Comparison of ENCODE assay signal across 14 cellular contexts in genomic region chr9:811101-811531, GRCh38. TPM values are rescaled to one million over a fixed set of nuclear protein-coding genes. Genes with fewer than 3 reads are reported as not detected.
DNase-seq lines count a peak whose midpoint lies in the region; ATAC-seq, FAIRE-seq and TF ChIP-seq lines count a peak whose summit lies in the region.
"Had no signal": no experiment of that assay in that cellular context is flagged by ENCODE, and none has a peak within 500 bp of the region (broad histone marks: within the 10 kb centered on the region; RNA-seq: fewer than 3 reads in every experiment).

No MANE protein-coding gene starts in this region.

- H3K4me3 ChIP-seq in upper lobe of left lung, result no peak overlapping the region

- WGBS in upper lobe of left lung, 2 donors, result 43 to 58% methylated on average over 4 to 6 of the region's 6 CpGs

- no peaks in the 10 kb centered on the region for H3K9me3 ChIP-seq in upper lobe of left lung
- H3K9me3 ChIP-seq: Caco-2 had no signal

- H3K27ac ChIP-seq in RWPE1 (peak overlapping the region; percentile 32), upper lobe of left lung (peak overlapping the region in 3 of 4 donors; percentile 13 to 49 (median 39))

- POLR2A ChIA-PET in RWPE1 (lab: Yijun Ruan, JAX; ENCODE audit: low non-redundant PET), result no interaction called here

- TF ChIP-seq POLR2A in upper lobe of left lung (IDR thresholded peaks at IDR 0.05) (no peak), GM12891 (IDR thresholded peaks at IDR 0.05; ENCODE audit: low read depth, low read length) (no peak)

- FAIRE-seq in GM12891 (lab: Jason Lieb, UNC), result no peak

- CTCF ChIA-PET in RWPE1 (lab: Yijun Ruan, JAX), result interaction anchor here (0.6 kb wide), 1 partner anchor 809 kb away, joined by 3 read pairs; no protein-coding TSS in a partner anchor

- no peaks in the 10 kb centered on the region for H3K36me3 ChIP-seq in upper lobe of left lung

- ATAC-seq in Right ventricle myocardium inferior (peak; percentile 63), left cardiac atrium (no peak), upper lobe of left lung (ENCODE audit: low FRiP score in 2 of 2) (peak; percentile 40 to 83), HG03439 (IDR thresholded peaks at IDR 0.05; ENCODE audit: unreplicated experiment) (no peak)

- H3K4me1 ChIP-seq in upper lobe of left lung, result peaks cover 0 to 5% (median 0%) of the 10 kb centered on the region in 4 donors
- H3K4me1 ChIP-seq: Caco-2 had no signal

- peak in 1 of 4 donors; percentile 57 for TF ChIP-seq EP300 in upper lobe of left lung (IDR thresholded peaks at IDR 0.05)

- no peaks in the 10 kb centered on the region for H3K27me3 ChIP-seq in upper lobe of left lung

- TF ChIP-seq CTCF in RWPE1 (conservative IDR thresholded peaks at IDR 0.05; ENCODE audit: low read depth), result no peak
- TF ChIP-seq CTCF in upper lobe of left lung (IDR thresholded peaks at IDR 0.05), result no peak

- intact Hi-C loops in Right ventricle myocardium inferior (cut with DNase I), result no loop called here
- intact Hi-C loops in left cardiac atrium (cut with DNase I), result no loop called here

- DNase-seq in Right ventricle myocardium inferior (ENCODE audit: missing footprints) (no peak), left cardiac atrium (no peak), RWPE1 (ENCODE audit: low spot score) (peak; percentile 49), glomerular visceral epithelial cell (ENCODE audit: extremely low spot score) (peak; percentile 8), upper lobe of left lung (peak in 1 of 2 donors; percentile 87), GM12891 (ENCODE audit: insufficient read length, low spot score) (no peak), DMS 273 treated with DMSO at 0.1 percent for 48 hours (lab: John Stamatoyannopoulos, UW) (no peak)
- DNase-seq: activated CD4-positive, alpha-beta T cell treated with anti-CD3 and anti-CD28 coated beads for 1 hour; activated naive CD4-positive, alpha-beta T cell treated with anti-CD3 and anti-CD28 coated beads, Interleukin-2, amount 50 U/mL, for 16 hours; Caco-2; mesenchymal stem cell; MV-4-11 had no signal

TF ChIP-seq in GM12891, 5 proteins besides CTCF, POLR2A, EP300 and RAD21:
- TF ChIP-seq POLR2AphosphoS5 (IDR thresholded peaks at IDR 0.05; ENCODE audit: low read depth, low read length), result no peak
- TF ChIP-seq SPI1 (IDR thresholded peaks at IDR 0.05; ENCODE audit: low read depth, low read length), result no peak
- no peak for TF ChIP-seq PAX5 (IDR thresholded peaks at IDR 0.05; ENCODE audit: insufficient read depth, low read length, severe bottlenecking)
- no peak for TF ChIP-seq POU2F2 (IDR thresholded peaks at IDR 0.05; ENCODE audit: low read depth, low read length)
- TF ChIP-seq TAF1 (IDR thresholded peaks at IDR 0.05; ENCODE audit: low read depth, low read length), result no peak

RNA-seq across cellular contexts. Expression of gene DMRT1, which starts 30.4 kb away (rescaled TPM):
- total RNA-seq in Right ventricle myocardium inferior (not detected), left cardiac atrium (not detected), upper lobe of left lung (not detected)
- 0.08 TPM for polyA plus RNA-seq in GM12891 (2012; ENCODE audit: low read depth, missing spikeins)
- total RNA-seq: Caco-2, epithelial cell of proximal tubule had no signal

Comparison
In these comparisons a context has a peak if more than half of its experiments do, and no peak if none do; other contexts are left out.
1. ATAC-seq: peak in Right ventricle myocardium inferior (single experiment) and upper lobe of left lung (2 of 2); none in left cardiac atrium (0 of 2) and HG03439 (single experiment).
2. DNase-seq: peak in RWPE1 (single experiment) and glomerular visceral epithelial cell (single experiment); none in Right ventricle myocardium inferior (single experiment), left cardiac atrium (single experiment), GM12891 (single experiment) and DMS 273 treated with DMSO at 0.1 percent for 48 hours (single experiment).